In genomic region chr3:4720316-4721075, GRCh38 we compare ENCODE assay signal across 1 cellular context.
TF ChIP-seq lines count a peak whose summit lies in the region.

No MANE protein-coding gene starts in this region.

TF ChIP-seq in SK-N-SH, 30 proteins besides CTCF, POLR2A, EP300 and RAD21 (continued from another document):
- TF ChIP-seq IRF3 (IDR thresholded peaks at IDR 0.05; ENCODE audit: low read depth, low read length) (no peak), MXI1 (IDR thresholded peaks at IDR 0.05; ENCODE audit: low read depth, low read length) (no peak), NFIC (IDR thresholded peaks at IDR 0.05; ENCODE audit: borderline replicate concordance) (peak; percentile 65)
